Comparison of ENCODE assay signal across 11 cellular contexts in genomic region chr11:96189351-96189750, GRCh38.
DNase-seq lines count a peak whose midpoint lies in the region; ATAC-seq and TF ChIP-seq lines count a peak whose summit lies in the region.
"Had no signal": no experiment of that assay in that cellular context is flagged by ENCODE, and none has a peak within 500 bp of the region (broad histone marks: within the 10 kb centered on the region; RNA-seq: fewer than 3 reads in every experiment).

No MANE protein-coding gene starts in this region.

- no peak for TF ChIP-seq POLR2A in esophagus squamous epithelium (IDR thresholded peaks at IDR 0.05)

- no peaks in the 10 kb centered on the region for H3K36me3 ChIP-seq in esophagus squamous epithelium

- POLR2A ChIA-PET in MCF 10A (lab: Yijun Ruan, JAX): interaction anchor here (0.8 to 3.5 kb wide), 6 partner anchors 22 to 154 kb away, joined by 3 to 21 read pairs (median 6); partner anchors contain the start of gene MAML2

- H3K27me3 Mint-ChIP-seq in MCF 10A (ENCODE audit: insufficient read depth, unreplicated experiment): no peaks in the 10 kb centered on the region

- H3K27ac Mint-ChIP-seq in MCF 10A (ENCODE audit: low read depth, unreplicated experiment): peak overlapping the region; percentile 16

- WGBS in esophagus squamous epithelium, 2 donors: 56 to 89% methylated on average over 1 of the region's 1 CpG

- ATAC-seq in GM18498 (IDR thresholded peaks at IDR 0.05; ENCODE audit: unreplicated experiment) (peak; percentile 27), GM21390 (IDR thresholded peaks at IDR 0.05; ENCODE audit: unreplicated experiment) (peak; percentile 33), HG03457 (IDR thresholded peaks at IDR 0.05; ENCODE audit: unreplicated experiment) (peak; percentile 28)

- intact Hi-C loops in MCF 10A (cut with micrococcal nuclease): no loop called here
- intact Hi-C loops in esophagus squamous epithelium (cut with DNase I): no loop called here

- H3K27me3 ChIP-seq in esophagus squamous epithelium: no peaks in the 10 kb centered on the region

- H3K9me3 ChIP-seq in esophagus squamous epithelium: no peaks in the 10 kb centered on the region
- H3K9me3 ChIP-seq: Caco-2 had no signal

- peaks cover 11% of the 10 kb centered on the region for H3K9me3 Mint-ChIP-seq in MCF 10A (ENCODE audit: unreplicated experiment)

- BruUV-seq in MCF 10A (replicated peaks; lab: Mats Ljungman, UMichigan): no TSS peak

- H3K4me1 Mint-ChIP-seq in MCF 10A (ENCODE audit: insufficient read depth, unreplicated experiment): peaks cover 45% of the 10 kb centered on the region

- H3K4me1 ChIP-seq in esophagus squamous epithelium: peaks cover 0 to 28% (median 0%) of the 10 kb centered on the region in 3 donors

- no peak for DNase-seq in MCF 10A (ENCODE audit: unreplicated experiment)
- no peak for DNase-seq in C1 segment of cervical spinal cord (lab: John Stamatoyannopoulos, UW)
- no peak for DNase-seq in NCI-H146 (lab: John Stamatoyannopoulos, UW)
- no peak for DNase-seq in esophagus squamous epithelium (lab: John Stamatoyannopoulos, UW)
- no peak for DNase-seq in NCI-H146 treated with DMSO at 0.1 percent for 48 hours (lab: John Stamatoyannopoulos, UW; ENCODE audit: unreplicated experiment)
- DNase-seq: Caco-2, NCI-H1694, nephron progenitor cell had no signal

- no peak for TF ChIP-seq CTCF in MCF 10A (IDR thresholded peaks at IDR 0.05; ENCODE audit: unreplicated experiment)
- TF ChIP-seq CTCF in esophagus squamous epithelium (IDR thresholded peaks at IDR 0.05): no peak

- CTCF ChIA-PET in MCF 10A (lab: Yijun Ruan, JAX): interaction anchor here (0.6 to 2.1 kb wide), 4 partner anchors 11 to 77 kb away, joined by 3 to 5 read pairs (median 4); no protein-coding TSS in a partner anchor

- no peak overlapping the region for H3K27ac ChIP-seq in esophagus squamous epithelium

- H3K4me3 ChIP-seq in esophagus squamous epithelium: no peak overlapping the region

- H3K4me3 Mint-ChIP-seq in MCF 10A (ENCODE audit: unreplicated experiment): no peak overlapping the region
- H3K4me3 Mint-ChIP-seq: nephron progenitor cell had no signal

- H3K36me3 Mint-ChIP-seq in MCF 10A (ENCODE audit: insufficient read depth, unreplicated experiment): peaks cover 4% of the 10 kb centered on the region
